Comparison of ENCODE assay signal across 1 cellular context in the genomic region with DNA sequence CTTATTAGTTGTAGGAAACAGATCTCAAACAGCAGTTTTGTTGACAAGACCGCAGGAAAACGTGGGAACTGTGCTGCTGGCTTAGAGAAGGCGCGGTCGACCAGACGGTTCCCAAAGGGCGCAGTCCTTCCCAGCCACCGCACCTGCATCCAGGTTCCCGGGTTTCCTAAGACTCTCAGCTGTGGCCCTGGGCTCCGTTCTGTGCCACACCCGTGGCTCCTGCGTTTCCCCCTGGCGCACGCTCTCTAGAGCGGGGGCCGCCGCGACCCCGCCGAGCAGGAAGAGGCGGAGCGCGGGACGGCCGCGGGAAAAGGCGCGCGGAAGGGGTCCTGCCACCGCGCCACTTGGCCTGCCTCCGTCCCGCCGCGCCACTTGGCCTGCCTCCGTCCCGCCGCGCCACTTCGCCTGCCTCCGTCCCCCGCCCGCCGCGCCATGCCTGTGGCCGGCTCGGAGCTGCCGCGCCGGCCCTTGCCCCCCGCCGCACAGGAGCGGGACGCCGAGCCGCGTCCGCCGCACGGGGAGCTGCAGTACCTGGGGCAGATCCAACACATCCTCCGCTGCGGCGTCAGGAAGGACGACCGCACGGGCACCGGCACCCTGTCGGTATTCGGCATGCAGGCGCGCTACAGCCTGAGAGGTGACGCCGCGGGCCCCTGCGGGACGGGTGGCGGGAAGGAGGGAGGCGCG.
TF ChIP-seq lines count a peak whose summit lies in the region.

A gene (plus strand): TSS at position 343 of the 687 bp plus-strand sequence. CDS start 90 bp downstream, at position 433.

TF ChIP-seq in K562, 482 proteins besides CTCF, POLR2A, EP300 and RAD21 (continued from another document and continues in another):
- TF ChIP-seq, protein P1, sequence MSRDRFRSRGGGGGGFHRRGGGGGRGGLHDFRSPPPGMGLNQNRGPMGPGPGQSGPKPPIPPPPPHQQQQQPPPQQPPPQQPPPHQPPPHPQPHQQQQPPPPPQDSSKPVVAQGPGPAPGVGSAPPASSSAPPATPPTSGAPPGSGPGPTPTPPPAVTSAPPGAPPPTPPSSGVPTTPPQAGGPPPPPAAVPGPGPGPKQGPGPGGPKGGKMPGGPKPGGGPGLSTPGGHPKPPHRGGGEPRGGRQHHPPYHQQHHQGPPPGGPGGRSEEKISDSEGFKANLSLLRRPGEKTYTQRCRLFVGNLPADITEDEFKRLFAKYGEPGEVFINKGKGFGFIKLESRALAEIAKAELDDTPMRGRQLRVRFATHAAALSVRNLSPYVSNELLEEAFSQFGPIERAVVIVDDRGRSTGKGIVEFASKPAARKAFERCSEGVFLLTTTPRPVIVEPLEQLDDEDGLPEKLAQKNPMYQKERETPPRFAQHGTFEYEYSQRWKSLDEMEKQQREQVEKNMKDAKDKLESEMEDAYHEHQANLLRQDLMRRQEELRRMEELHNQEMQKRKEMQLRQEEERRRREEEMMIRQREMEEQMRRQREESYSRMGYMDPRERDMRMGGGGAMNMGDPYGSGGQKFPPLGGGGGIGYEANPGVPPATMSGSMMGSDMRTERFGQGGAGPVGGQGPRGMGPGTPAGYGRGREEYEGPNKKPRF (IDR thresholded peaks at IDR 0.05; ENCODE audit: low read depth, low read length) = no peak
- TF ChIP-seq, protein P2, sequence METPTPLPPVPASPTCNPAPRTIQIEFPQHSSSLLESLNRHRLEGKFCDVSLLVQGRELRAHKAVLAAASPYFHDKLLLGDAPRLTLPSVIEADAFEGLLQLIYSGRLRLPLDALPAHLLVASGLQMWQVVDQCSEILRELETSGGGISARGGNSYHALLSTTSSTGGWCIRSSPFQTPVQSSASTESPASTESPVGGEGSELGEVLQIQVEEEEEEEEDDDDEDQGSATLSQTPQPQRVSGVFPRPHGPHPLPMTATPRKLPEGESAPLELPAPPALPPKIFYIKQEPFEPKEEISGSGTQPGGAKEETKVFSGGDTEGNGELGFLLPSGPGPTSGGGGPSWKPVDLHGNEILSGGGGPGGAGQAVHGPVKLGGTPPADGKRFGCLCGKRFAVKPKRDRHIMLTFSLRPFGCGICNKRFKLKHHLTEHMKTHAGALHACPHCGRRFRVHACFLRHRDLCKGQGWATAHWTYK (CRISPR knock-in tag; IDR thresholded peaks at IDR 0.05) = no peak
- no peak for TF ChIP-seq XRCC3 (IDR thresholded peaks at IDR 0.05)
- TF ChIP-seq, protein P3, sequence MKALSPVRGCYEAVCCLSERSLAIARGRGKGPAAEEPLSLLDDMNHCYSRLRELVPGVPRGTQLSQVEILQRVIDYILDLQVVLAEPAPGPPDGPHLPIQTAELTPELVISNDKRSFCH (CRISPR knock-in tag; IDR thresholded peaks at IDR 0.05) = no peak
- TF ChIP-seq, protein P3 (tag; IDR thresholded peaks at IDR 0.05) = peak; percentile 83; the same call in 1 of the 2 replicates
- TF ChIP-seq GATAD2A (IDR thresholded peaks at IDR 0.05) = 0 out of 2 replicates have a peak, but pooled peaks have one; percentile 53
- TF ChIP-seq BRD4 (IDR thresholded peaks at IDR 0.05) = peak; percentile 58
- peak; percentile 17; the same call in 1 of the 2 replicates for TF ChIP-seq RNF2 (IDR thresholded peaks at IDR 0.05)
- TF ChIP-seq PHB (CRISPR knock-in tag; IDR thresholded peaks at IDR 0.05) = no peak
- no peak for TF ChIP-seq CBX5 (IDR thresholded peaks at IDR 0.05; ENCODE audit: borderline replicate concordance, low read depth)
- peak; percentile 54; the same call in 1 of the 2 replicates for TF ChIP-seq DPF2 (IDR thresholded peaks at IDR 0.05)
- TF ChIP-seq, protein P4, sequence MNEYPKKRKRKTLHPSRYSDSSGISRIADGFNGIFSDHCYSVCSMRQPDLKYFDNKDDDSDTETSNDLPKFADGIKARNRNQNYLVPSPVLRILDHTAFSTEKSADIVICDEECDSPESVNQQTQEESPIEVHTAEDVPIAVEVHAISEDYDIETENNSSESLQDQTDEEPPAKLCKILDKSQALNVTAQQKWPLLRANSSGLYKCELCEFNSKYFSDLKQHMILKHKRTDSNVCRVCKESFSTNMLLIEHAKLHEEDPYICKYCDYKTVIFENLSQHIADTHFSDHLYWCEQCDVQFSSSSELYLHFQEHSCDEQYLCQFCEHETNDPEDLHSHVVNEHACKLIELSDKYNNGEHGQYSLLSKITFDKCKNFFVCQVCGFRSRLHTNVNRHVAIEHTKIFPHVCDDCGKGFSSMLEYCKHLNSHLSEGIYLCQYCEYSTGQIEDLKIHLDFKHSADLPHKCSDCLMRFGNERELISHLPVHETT (CRISPR knock-in tag; conservative IDR thresholded peaks at IDR 0.05 in 1 of 2, IDR thresholded peaks at IDR 0.05 in 1 of 2) = no peak
- no peak for TF ChIP-seq RBM39 (optimal IDR thresholded peaks at IDR 0.05; ENCODE audit: low read depth, low read length)
- TF ChIP-seq, protein P5, sequence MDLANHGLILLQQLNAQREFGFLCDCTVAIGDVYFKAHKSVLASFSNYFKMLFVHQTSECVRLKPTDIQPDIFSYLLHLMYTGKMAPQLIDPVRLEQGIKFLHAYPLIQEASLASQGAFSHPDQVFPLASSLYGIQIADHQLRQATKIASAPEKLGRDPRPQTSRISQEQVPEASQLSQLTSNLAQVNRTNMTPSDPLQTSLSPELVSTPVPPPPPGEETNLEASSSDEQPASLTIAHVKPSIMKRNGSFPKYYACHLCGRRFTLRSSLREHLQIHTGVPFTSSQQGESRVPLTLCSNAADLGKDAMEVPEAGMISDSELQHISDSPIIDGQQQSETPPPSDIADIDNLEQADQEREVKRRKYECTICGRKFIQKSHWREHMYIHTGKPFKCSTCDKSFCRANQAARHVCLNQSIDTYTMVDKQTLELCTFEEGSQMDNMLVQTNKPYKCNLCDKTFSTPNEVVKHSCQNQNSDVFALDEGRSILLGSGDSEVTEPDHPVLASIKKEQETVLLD (IDR thresholded peaks at IDR 0.05) = no peak; the same call in 1 of the 2 replicates
- peak; percentile 52 to 60; a peak in 2 of 4 replicates for TF ChIP-seq MAZ (CRISPR knock-in tag; conservative IDR thresholded peaks at IDR 0.05 in 1 of 2, IDR thresholded peaks at IDR 0.05 in 1 of 2)
- peak; percentile 43; the same call in 1 of the 2 replicates for TF ChIP-seq JUND (IDR thresholded peaks at IDR 0.05; ENCODE audit: borderline replicate concordance, low read depth, low read length)
- TF ChIP-seq JUND (tag; IDR thresholded peaks at IDR 0.05; ENCODE audit: borderline replicate concordance, low read depth, low read length) = no peak; the same call in 2 of the 3 replicates
- TF ChIP-seq, protein P6, sequence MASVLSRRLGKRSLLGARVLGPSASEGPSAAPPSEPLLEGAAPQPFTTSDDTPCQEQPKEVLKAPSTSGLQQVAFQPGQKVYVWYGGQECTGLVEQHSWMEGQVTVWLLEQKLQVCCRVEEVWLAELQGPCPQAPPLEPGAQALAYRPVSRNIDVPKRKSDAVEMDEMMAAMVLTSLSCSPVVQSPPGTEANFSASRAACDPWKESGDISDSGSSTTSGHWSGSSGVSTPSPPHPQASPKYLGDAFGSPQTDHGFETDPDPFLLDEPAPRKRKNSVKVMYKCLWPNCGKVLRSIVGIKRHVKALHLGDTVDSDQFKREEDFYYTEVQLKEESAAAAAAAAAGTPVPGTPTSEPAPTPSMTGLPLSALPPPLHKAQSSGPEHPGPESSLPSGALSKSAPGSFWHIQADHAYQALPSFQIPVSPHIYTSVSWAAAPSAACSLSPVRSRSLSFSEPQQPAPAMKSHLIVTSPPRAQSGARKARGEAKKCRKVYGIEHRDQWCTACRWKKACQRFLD (CRISPR knock-in tag; IDR thresholded peaks at IDR 0.05) = peak; percentile 57
- TF ChIP-seq PTBP1 (IDR thresholded peaks at IDR 0.05; ENCODE audit: low read depth, low read length) = peak; percentile 60; the same call in 1 of the 2 replicates
- peak; percentile 45 for TF ChIP-seq EGR1 (conservative IDR thresholded peaks at IDR 0.05)
- TF ChIP-seq, protein P7, sequence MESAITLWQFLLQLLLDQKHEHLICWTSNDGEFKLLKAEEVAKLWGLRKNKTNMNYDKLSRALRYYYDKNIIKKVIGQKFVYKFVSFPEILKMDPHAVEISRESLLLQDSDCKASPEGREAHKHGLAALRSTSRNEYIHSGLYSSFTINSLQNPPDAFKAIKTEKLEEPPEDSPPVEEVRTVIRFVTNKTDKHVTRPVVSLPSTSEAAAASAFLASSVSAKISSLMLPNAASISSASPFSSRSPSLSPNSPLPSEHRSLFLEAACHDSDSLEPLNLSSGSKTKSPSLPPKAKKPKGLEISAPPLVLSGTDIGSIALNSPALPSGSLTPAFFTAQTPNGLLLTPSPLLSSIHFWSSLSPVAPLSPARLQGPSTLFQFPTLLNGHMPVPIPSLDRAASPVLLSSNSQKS (CRISPR knock-in tag; IDR thresholded peaks at IDR 0.05) = no peak
- TF ChIP-seq TCF7 (IDR thresholded peaks at IDR 0.05; ENCODE audit: borderline replicate concordance) = no peak
- TF ChIP-seq, protein P8, sequence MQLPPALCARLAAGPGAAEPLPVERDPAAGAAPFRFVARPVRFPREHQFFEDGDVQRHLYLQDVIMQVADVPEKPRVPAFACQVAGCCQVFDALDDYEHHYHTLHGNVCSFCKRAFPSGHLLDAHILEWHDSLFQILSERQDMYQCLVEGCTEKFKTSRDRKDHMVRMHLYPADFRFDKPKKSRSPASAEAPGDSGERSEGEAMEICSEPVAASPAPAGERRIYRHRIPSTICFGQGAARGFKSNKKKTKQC (CRISPR knock-in tag; IDR thresholded peaks at IDR 0.05) = peak; percentile 21; the same call in 1 of the 2 replicates
- TF ChIP-seq, protein P9, sequence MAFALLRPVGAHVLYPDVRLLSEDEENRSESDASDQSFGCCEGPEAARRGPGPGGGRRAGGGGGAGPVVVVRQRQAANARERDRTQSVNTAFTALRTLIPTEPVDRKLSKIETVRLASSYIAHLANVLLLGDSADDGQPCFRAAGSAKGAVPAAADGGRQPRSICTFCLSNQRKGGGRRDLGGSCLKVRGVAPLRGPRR (CRISPR knock-in tag; IDR thresholded peaks at IDR 0.05) = no peak
- TF ChIP-seq, protein P10, sequence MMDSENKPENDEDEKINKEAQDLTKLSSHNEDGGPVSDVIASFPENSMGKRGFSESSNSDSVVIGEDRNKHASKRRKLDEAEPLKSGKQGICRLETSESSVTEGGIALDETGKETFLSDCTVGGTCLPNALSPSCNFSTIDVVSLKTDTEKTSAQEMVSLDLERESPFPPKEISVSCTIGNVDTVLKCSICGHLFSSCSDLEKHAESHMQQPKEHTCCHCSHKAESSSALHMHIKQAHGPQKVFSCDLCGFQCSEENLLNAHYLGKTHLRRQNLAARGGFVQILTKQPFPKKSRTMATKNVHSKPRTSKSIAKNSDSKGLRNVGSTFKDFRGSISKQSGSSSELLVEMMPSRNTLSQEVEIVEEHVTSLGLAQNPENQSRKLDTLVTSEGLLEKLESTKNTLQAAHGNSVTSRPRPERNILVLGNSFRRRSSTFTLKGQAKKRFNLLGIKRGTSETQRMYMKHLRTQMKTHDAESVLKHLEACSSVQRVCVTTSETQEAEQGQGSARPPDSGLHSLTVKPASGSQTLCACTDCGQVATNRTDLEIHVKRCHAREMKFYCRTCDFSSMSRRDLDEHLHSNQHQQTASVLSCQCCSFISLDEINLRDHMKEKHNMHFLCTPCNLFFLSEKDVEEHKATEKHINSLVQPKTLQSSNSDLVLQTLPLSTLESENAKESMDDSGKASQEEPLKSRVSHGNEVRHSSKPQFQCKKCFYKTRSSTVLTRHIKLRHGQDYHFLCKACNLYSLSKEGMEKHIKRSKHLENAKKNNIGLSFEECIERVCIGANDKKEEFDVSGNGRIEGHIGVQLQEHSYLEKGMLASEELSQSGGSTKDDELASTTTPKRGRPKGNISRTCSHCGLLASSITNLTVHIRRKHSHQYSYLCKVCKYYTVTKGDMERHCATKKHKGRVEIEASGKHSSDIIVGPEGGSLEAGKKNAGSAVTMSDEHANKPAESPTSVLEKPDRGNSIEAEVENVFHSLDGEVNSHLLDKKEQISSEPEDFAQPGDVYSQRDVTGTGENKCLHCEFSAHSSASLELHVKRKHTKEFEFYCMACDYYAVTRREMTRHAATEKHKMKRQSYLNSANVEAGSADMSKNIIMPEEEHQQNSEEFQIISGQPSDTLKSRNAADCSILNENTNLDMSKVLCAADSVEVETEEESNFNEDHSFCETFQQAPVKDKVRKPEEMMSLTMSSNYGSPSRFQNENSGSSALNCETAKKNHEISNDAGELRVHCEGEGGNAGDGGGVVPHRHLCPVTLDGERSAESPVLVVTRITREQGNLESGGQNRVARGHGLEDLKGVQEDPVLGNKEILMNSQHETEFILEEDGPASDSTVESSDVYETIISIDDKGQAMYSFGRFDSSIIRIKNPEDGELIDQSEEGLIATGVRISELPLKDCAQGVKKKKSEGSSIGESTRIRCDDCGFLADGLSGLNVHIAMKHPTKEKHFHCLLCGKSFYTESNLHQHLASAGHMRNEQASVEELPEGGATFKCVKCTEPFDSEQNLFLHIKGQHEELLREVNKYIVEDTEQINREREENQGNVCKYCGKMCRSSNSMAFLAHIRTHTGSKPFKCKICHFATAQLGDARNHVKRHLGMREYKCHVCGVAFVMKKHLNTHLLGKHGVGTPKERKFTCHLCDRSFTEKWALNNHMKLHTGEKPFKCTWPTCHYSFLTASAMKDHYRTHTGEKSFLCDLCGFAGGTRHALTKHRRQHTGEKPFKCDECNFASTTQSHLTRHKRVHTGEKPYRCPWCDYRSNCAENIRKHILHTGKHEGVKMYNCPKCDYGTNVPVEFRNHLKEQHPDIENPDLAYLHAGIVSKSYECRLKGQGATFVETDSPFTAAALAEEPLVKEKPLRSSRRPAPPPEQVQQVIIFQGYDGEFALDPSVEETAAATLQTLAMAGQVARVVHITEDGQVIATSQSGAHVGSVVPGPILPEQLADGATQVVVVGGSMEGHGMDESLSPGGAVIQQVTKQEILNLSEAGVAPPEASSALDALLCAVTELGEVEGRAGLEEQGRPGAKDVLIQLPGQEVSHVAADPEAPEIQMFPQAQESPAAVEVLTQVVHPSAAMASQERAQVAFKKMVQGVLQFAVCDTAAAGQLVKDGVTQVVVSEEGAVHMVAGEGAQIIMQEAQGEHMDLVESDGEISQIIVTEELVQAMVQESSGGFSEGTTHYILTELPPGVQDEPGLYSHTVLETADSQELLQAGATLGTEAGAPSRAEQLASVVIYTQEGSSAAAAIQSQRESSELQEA (IDR thresholded peaks at IDR 0.05; ENCODE audit: low read depth) = no peak
- TF ChIP-seq TBP (optimal IDR thresholded peaks at IDR 0.05; ENCODE audit: low read depth, low read length) = peak; percentile 16
- TF ChIP-seq, protein P11, sequence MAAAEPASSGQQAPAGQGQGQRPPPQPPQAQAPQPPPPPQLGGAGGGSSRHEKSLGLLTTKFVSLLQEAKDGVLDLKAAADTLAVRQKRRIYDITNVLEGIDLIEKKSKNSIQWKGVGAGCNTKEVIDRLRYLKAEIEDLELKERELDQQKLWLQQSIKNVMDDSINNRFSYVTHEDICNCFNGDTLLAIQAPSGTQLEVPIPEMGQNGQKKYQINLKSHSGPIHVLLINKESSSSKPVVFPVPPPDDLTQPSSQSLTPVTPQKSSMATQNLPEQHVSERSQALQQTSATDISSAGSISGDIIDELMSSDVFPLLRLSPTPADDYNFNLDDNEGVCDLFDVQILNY (CRISPR knock-in tag; IDR thresholded peaks at IDR 0.05) = peak; percentile 15; the same call in 1 of the 2 replicates
- TF ChIP-seq DMBX1 (CRISPR knock-in tag; IDR thresholded peaks at IDR 0.05; ENCODE audit: borderline replicate concordance) = no peak
